ENCODE assay signal across 1 cellular context in the genomic region with DNA sequence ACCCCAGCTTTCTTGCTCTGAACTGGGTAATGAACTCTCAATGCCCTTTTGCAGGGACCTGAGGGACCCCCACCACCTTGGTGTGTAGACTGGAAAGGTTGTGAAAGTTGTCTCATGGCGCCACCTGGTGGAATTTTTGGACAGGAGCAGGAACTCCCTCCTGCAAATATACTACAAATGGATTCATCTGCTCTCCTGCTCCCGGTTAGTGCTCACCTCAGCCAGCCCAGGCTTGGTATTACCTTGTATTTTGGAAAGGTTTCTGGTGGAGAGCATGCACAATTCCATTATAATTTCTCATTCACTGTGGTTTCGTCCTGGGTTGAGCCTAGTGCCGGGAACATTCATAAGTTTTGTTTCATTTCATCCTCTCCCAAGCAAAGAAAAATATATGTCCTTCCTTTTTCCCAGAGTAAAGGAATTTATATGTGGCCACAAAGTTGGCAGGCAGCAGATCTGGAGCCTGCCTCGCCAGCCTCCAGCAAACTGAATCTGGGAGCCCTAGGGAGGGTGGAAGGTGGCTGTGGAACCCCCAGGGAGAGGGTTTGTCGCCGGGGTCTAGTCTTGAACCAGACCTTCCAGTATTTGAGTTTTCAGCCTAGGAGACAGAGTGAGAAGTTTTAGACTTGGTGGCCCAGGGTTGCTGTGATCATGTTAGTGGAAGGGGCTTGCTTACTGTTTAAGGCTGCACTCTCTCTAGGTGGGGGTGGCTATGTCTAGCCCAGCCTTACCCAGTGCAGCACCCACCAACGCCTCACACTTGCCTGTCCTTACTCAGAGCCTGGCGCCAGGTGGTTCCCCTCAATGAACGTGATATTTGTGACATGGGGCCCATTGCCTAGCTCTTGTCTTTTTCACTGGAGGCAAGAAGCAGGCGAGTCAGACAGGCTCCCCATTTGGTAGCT.
TF ChIP-seq lines count a peak whose summit lies in the region.

No MANE protein-coding gene starts in this region.

TF ChIP-seq in HCT116, 20 proteins besides CTCF, POLR2A, EP300 and RAD21 (continued from another document):
- TF ChIP-seq, protein P1, sequence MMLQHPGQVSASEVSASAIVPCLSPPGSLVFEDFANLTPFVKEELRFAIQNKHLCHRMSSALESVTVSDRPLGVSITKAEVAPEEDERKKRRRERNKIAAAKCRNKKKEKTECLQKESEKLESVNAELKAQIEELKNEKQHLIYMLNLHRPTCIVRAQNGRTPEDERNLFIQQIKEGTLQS (IDR thresholded peaks at IDR 0.05) = no peak
- TF ChIP-seq, protein P2, sequence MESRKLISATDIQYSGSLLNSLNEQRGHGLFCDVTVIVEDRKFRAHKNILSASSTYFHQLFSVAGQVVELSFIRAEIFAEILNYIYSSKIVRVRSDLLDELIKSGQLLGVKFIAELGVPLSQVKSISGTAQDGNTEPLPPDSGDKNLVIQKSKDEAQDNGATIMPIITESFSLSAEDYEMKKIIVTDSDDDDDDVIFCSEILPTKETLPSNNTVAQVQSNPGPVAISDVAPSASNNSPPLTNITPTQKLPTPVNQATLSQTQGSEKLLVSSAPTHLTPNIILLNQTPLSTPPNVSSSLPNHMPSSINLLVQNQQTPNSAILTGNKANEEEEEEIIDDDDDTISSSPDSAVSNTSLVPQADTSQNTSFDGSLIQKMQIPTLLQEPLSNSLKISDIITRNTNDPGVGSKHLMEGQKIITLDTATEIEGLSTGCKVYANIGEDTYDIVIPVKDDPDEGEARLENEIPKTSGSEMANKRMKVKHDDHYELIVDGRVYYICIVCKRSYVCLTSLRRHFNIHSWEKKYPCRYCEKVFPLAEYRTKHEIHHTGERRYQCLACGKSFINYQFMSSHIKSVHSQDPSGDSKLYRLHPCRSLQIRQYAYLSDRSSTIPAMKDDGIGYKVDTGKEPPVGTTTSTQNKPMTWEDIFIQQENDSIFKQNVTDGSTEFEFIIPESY (IDR thresholded peaks at IDR 0.05; ENCODE audit: extremely low read depth, insufficient replicate concordance, low read length) = no peak
- TF ChIP-seq SRF (IDR thresholded peaks at IDR 0.05; ENCODE audit: low read depth) = no peak
- no peak for TF ChIP-seq JUND (IDR thresholded peaks at IDR 0.05)
- TF ChIP-seq EZH2 (IDR thresholded peaks at IDR 0.05) = no peak
TF ChIP-seq in HCT116: peak in this region for 0.
